In genomic region chr11:73399159-73400090, GRCh38 we compare ENCODE assay signal across 12 cellular contexts. TPM values are rescaled to one million over a fixed set of nuclear protein-coding genes. Genes with fewer than 3 reads are reported as not detected.
DNase-seq lines count a peak whose midpoint lies in the region; ATAC-seq, FAIRE-seq and TF ChIP-seq lines count a peak whose summit lies in the region.
"Had no signal": no experiment of that assay in that cellular context is flagged by ENCODE, and none has a peak within 500 bp of the region (broad histone marks: within the 10 kb centered on the region; RNA-seq: fewer than 3 reads in every experiment).

No MANE protein-coding gene starts in this region.

- peaks cover 15% of the 10 kb centered on the region for H3K4me1 ChIP-seq in astrocyte (ENCODE audit: insufficient read depth, low read length)
- H3K4me1 ChIP-seq in tibial artery, result peaks cover 0 to 12% (median 5%) of the 10 kb centered on the region in 4 donors

- peaks cover 15% of the 10 kb centered on the region for H3K4me1 Mint-ChIP-seq in astrocyte (ENCODE audit: low read depth, unreplicated experiment)

- ATAC-seq in HG03135 (IDR thresholded peaks at IDR 0.05; ENCODE audit: unreplicated experiment), result no peak

- FAIRE-seq in astrocyte (lab: Jason Lieb, UNC), result peak; percentile 45
- FAIRE-seq: TTC549 had no signal

- TF ChIP-seq CTCF in astrocyte (IDR thresholded peaks at IDR 0.05; ENCODE audit: insufficient read depth, low read depth, low read length), result no peak
- TF ChIP-seq CTCF in tibial artery (IDR thresholded peaks at IDR 0.05), result no peak

- H3K27ac Mint-ChIP-seq in astrocyte (ENCODE audit: unreplicated experiment), result peak overlapping the region; percentile 13

- no peaks in the 10 kb centered on the region for H3K27me3 ChIP-seq in astrocyte (ENCODE audit: insufficient read depth, low read length)
- H3K27me3 ChIP-seq in tibial artery, result no peaks in the 10 kb centered on the region

- no peaks in the 10 kb centered on the region for H3K27me3 Mint-ChIP-seq in astrocyte (ENCODE audit: low read depth, unreplicated experiment)

- H3K36me3 Mint-ChIP-seq in astrocyte (ENCODE audit: low read depth, unreplicated experiment), result peaks cover 4% of the 10 kb centered on the region

- H3K27ac ChIP-seq in astrocyte (ENCODE audit: low read depth, low read length) (no peak overlapping the region), tibial artery (no peak overlapping the region)
- H3K27ac ChIP-seq: PC-9 had no signal

- H2AFZ ChIP-seq in astrocyte (ENCODE audit: low read depth, low read length), result no peak overlapping the region
- H2AFZ ChIP-seq: PC-9 had no signal

- no peak overlapping the region for H3K4me3 Mint-ChIP-seq in astrocyte (ENCODE audit: unreplicated experiment)

- no peak overlapping the region for H3K9ac ChIP-seq in astrocyte (ENCODE audit: low read length)

- H3K9me3 ChIP-seq in astrocyte (ENCODE audit: insufficient read depth, low read depth, low read length), result no peaks in the 10 kb centered on the region
- H3K9me3 ChIP-seq in tibial artery, result no peaks in the 10 kb centered on the region

- H3K36me3 ChIP-seq in astrocyte (ENCODE audit: insufficient read depth, low read length), result no peaks in the 10 kb centered on the region
- H3K36me3 ChIP-seq in tibial artery, result peaks cover 0 to 7% (median 0%) of the 10 kb centered on the region in 3 donors

- no peaks in the 10 kb centered on the region for H3K79me2 ChIP-seq in astrocyte (ENCODE audit: insufficient read depth, low read length)

- H3K4me3 ChIP-seq in astrocyte (ENCODE audit: insufficient read depth, low read depth, low read length) (no peak overlapping the region), tibial artery (no peak overlapping the region)
- H3K4me3 ChIP-seq: PC-9 had no signal

- intact Hi-C loops in tibial artery (cut with DNase I; ENCODE audit: low total_unique reads), result loop anchor here (10.0 kb wide), 1 partner anchor 215 kb away; no protein-coding TSS in a partner anchor

- no peaks in the 10 kb centered on the region for H3K9me3 Mint-ChIP-seq in astrocyte (ENCODE audit: unreplicated experiment)

- peaks cover 7% of the 10 kb centered on the region for H4K20me1 ChIP-seq in astrocyte (ENCODE audit: insufficient read depth, low read length)

- DNase-seq in AG08395 (ENCODE audit: low spot score) (peak; percentile 26), LHCN-M2 (ENCODE audit: low read depth) (peak; percentile 82), astrocyte (ENCODE audit: low read depth) (no peak), iris pigment epithelial cell (ENCODE audit: low read depth) (peak; percentile 21), NCI-H226 (no peak), tibial artery (no peak)
- DNase-seq in activated CD4-positive, CD25-positive, alpha-beta regulatory T cell treated with anti-CD3 and anti-CD28 coated beads, Interleukin-2, amount 50 U/mL, for 72 hours, result no peak
- DNase-seq: activated effector memory CD4-positive, alpha-beta T cell treated with anti-CD3 and anti-CD28 coated beads, Interleukin-2, amount 50 U/mL, for 16 hours; cortex of kidney; PC-9 had no signal

- peak overlapping the region; percentile 6 for H3K4me2 ChIP-seq in astrocyte (ENCODE audit: low read length)
- H3K4me2 ChIP-seq: PC-9 had no signal

RNA-seq across cellular contexts. Expression of gene RELT, which starts 23.2 kb away (rescaled TPM):
- total RNA-seq in LHCN-M2 (2014; rRNA removed) (12.9 and 13.0 TPM in 2 replicates), astrocyte (3.6 and 5.2 TPM in 2 replicates)
- polyA plus RNA-seq in LHCN-M2 (2012), result 4.5 TPM

Comparison
In these comparisons a context has a peak if more than half of its experiments do, and no peak if none do; other contexts are left out.
1. DNase-seq: peak in AG08395 (single experiment), LHCN-M2 (single experiment) and iris pigment epithelial cell (single experiment); none in astrocyte (single experiment), NCI-H226 (single experiment), tibial artery (0 of 2) and activated CD4-positive, CD25-positive, alpha-beta regulatory T cell treated with anti-CD3 and anti-CD28 coated beads, Interleukin-2, amount 50 U/mL, for 72 hours (single experiment).